27 cellular contexts compared by ENCODE assay signal in genomic region chr4:113801882-113802281, GRCh38.
"Had no signal": no experiment of that assay in that cellular context is flagged by ENCODE, and none has a peak within 500 bp of the region (broad histone marks: within the 10 kb centered on the region; RNA-seq: fewer than 3 reads in every experiment).

No MANE protein-coding gene starts in this region.

- H3K36me3 ChIP-seq: colonic mucosa, esophagus muscularis mucosa, esophagus squamous epithelium, gastrocnemius medialis, gastroesophageal sphincter, heart left ventricle, heart right ventricle had no signal

- DNase-seq: colonic mucosa; cortex of kidney; dermis blood vessel endothelial cell; dorsolateral prefrontal cortex; effector CD4-positive, alpha-beta T cell; effector CD8-positive, alpha-beta T cell; effector memory CD4-positive, alpha-beta T cell; effector memory CD8-positive, alpha-beta T cell; endodermal cell; erythroblast; esophagus squamous epithelium; foreskin fibroblast; foreskin keratinocyte; foreskin melanocyte; gastrocnemius medialis; glutamatergic neuron; head of caudate nucleus; heart left ventricle; heart right ventricle had no signal

- H3K27ac ChIP-seq: colonic mucosa, coronary artery, dorsolateral prefrontal cortex, epithelial cell of prostate, esophagus muscularis mucosa, esophagus squamous epithelium, foreskin keratinocyte, gastrocnemius medialis, gastroesophageal sphincter, heart left ventricle, heart right ventricle had no signal

- H3K9me3 ChIP-seq: colonic mucosa, gastrocnemius medialis had no signal

- FAIRE-seq: colon, endometrium, endothelial cell of umbilical vein, frontal cortex had no signal

- H3K4me3 ChIP-seq: colonic mucosa, coronary artery, dorsolateral prefrontal cortex, esophagus muscularis mucosa, esophagus squamous epithelium, gastrocnemius medialis, gastroesophageal sphincter, heart left ventricle, heart right ventricle had no signal

- H3K27me3 ChIP-seq: colonic mucosa, dorsolateral prefrontal cortex, esophagus muscularis mucosa, esophagus squamous epithelium, foreskin keratinocyte, gastrocnemius medialis, gastroesophageal sphincter, heart left ventricle, heart right ventricle had no signal
